In genomic region chr9:130601100-130601499, GRCh38 we compare ENCODE assay signal across 26 cellular contexts.
"Had no signal": no experiment of that assay in that cellular context is flagged by ENCODE, and none has a peak within 500 bp of the region (broad histone marks: within the 10 kb centered on the region; RNA-seq: fewer than 3 reads in every experiment).

No MANE protein-coding gene starts in this region.

- H3K9ac ChIP-seq: KMS-11 had no signal

- H3K4me3 ChIP-seq: MG63, PC-9 had no signal

- H3K27me3 Mint-ChIP-seq: activated CD4-positive, alpha-beta memory T cell treated with anti-CD3 and anti-CD28 coated beads, Interleukin-2, amount 10 ng/mL, durations not matched to agents 7 days and 5 days; activated CD4-positive, alpha-beta T cell treated with anti-CD3 and anti-CD28 coated beads for 36 hours; activated naive CD4-positive, alpha-beta T cell treated with anti-CD3 and anti-CD28 coated beads, Interleukin-2, amount 10 ng/mL, durations not matched to agents 7 days and 5 days; activated naive CD8-positive, alpha-beta T cell treated with anti-CD3 and anti-CD28 coated beads for 36 hours; activated T-helper 17 cell treated with anti-CD3 and anti-CD28 coated beads, Interleukin-2, amount 50 U/mL, for 72 hours; T-helper 17 cell had no signal

- H3K27me3 ChIP-seq: MG63 had no signal

- H3K27ac ChIP-seq: KMS-11, PC-9 had no signal

- H3K4me1 Mint-ChIP-seq: activated CD4-positive, alpha-beta memory T cell treated with anti-CD3 and anti-CD28 coated beads, Interleukin-2, amount 10 ng/mL, durations not matched to agents 7 days and 5 days; activated CD4-positive, alpha-beta T cell treated with anti-CD3 and anti-CD28 coated beads for 36 hours; activated naive CD4-positive, alpha-beta T cell treated with anti-CD3 and anti-CD28 coated beads, Interleukin-2, amount 10 ng/mL, durations not matched to agents 7 days and 5 days; activated naive CD8-positive, alpha-beta T cell treated with anti-CD3 and anti-CD28 coated beads for 36 hours had no signal

- DNase-seq: activated CD4-positive, alpha-beta memory T cell treated with anti-CD3 and anti-CD28 coated beads, Interleukin-2, amount 10 ng/mL, durations not matched to agents 7 days and 5 days; activated CD4-positive, alpha-beta T cell treated with anti-CD3 and anti-CD28 coated beads for 36 hours; activated CD4-positive, alpha-beta T cell treated with anti-CD3 and anti-CD28 coated beads, Interleukin-2, amount 50 U/mL, for 1 hour; activated CD4-positive, CD25-positive, alpha-beta regulatory T cell; activated gamma-delta T cell treated with Interleukin-2 at 50 U/mL for 16 hours; activated naive CD4-positive, alpha-beta T cell treated with anti-CD3 and anti-CD28 coated beads, Interleukin-2, amount 10 ng/mL, durations not matched to agents 7 days and 5 days; activated naive CD8-positive, alpha-beta T cell treated with anti-CD3 and anti-CD28 coated beads for 36 hours; activated T-cell treated with anti-CD3 and anti-CD28 coated beads for 4 hours; activated T-cell treated with anti-CD3 and anti-CD28 coated beads, Interleukin-2, amount 50 U/mL, for 48 hours; caudate nucleus; MG63; MV-4-11; NCI-H1092 treated with DMSO at 0.1 percent for 48 hours; NCI-H1436 treated with DMSO at 0.1 percent for 48 hours; NCI-H187; NCI-H2081; NCI-H2171; NCI-H226; NCI-H510A treated with DMSO at 0.1 percent for 48 hours; NCI-H69; PC-9; SIG-M5; T-helper 17 cell; T-helper 9 cell had no signal

- H3K9me3 Mint-ChIP-seq: activated CD4-positive, alpha-beta memory T cell treated with anti-CD3 and anti-CD28 coated beads, Interleukin-2, amount 10 ng/mL, durations not matched to agents 7 days and 5 days; activated naive CD4-positive, alpha-beta T cell treated with anti-CD3 and anti-CD28 coated beads, Interleukin-2, amount 10 ng/mL, durations not matched to agents 7 days and 5 days; activated naive CD8-positive, alpha-beta T cell treated with anti-CD3 and anti-CD28 coated beads for 36 hours; activated T-helper 17 cell treated with anti-CD3 and anti-CD28 coated beads, Interleukin-2, amount 50 U/mL, for 72 hours had no signal

- H3K9me3 ChIP-seq: MG63 had no signal

- H3K4me3 Mint-ChIP-seq: activated CD4-positive, alpha-beta memory T cell treated with anti-CD3 and anti-CD28 coated beads, Interleukin-2, amount 10 ng/mL, durations not matched to agents 7 days and 5 days; activated CD4-positive, alpha-beta T cell treated with anti-CD3 and anti-CD28 coated beads for 36 hours; activated naive CD4-positive, alpha-beta T cell treated with anti-CD3 and anti-CD28 coated beads, Interleukin-2, amount 10 ng/mL, durations not matched to agents 7 days and 5 days; activated naive CD8-positive, alpha-beta T cell treated with anti-CD3 and anti-CD28 coated beads for 36 hours; activated T-helper 17 cell treated with anti-CD3 and anti-CD28 coated beads, Interleukin-2, amount 50 U/mL, for 72 hours; T-helper 17 cell had no signal

- ATAC-seq: activated CD4-positive, alpha-beta T cell treated with anti-CD3 and anti-CD28 coated beads for 36 hours; activated T-helper 17 cell treated with anti-CD3 and anti-CD28 coated beads, Interleukin-2, amount 50 U/mL, for 72 hours; T-helper 17 cell had no signal

- H3K27ac Mint-ChIP-seq: activated CD4-positive, alpha-beta memory T cell treated with anti-CD3 and anti-CD28 coated beads, Interleukin-2, amount 10 ng/mL, durations not matched to agents 7 days and 5 days; activated CD4-positive, alpha-beta T cell treated with anti-CD3 and anti-CD28 coated beads for 36 hours; activated naive CD4-positive, alpha-beta T cell treated with anti-CD3 and anti-CD28 coated beads, Interleukin-2, amount 10 ng/mL, durations not matched to agents 7 days and 5 days; activated naive CD8-positive, alpha-beta T cell treated with anti-CD3 and anti-CD28 coated beads for 36 hours; activated T-helper 17 cell treated with anti-CD3 and anti-CD28 coated beads, Interleukin-2, amount 50 U/mL, for 72 hours had no signal
